ENCODE assay signal across 18 cellular contexts in the genomic region with DNA sequence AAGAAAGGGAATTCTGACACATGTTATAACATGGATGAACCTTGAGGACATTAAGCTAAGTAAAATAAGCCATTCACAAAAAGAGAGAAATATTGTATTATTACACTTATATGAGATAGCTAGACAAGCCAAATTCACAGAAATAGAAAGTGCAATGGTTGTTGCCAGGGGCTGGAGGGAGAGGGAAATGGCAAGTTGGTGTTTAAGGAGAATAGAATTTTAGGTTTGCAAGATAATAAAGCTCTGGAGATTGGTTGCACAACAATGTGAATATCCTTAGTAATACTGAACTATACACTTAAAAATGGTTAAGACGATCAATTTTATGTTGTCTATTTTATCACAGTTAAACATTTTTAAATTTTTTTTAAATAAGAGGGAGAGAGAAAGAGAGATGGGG. TPM values are rescaled to one million over a fixed set of nuclear protein-coding genes. Genes with fewer than 3 reads are reported as not detected.
DNase-seq lines count a peak whose midpoint lies in the region; TF ChIP-seq lines count a peak whose summit lies in the region.
"Had no signal": no experiment of that assay in that cellular context is flagged by ENCODE, and none has a peak within 500 bp of the region (broad histone marks: within the 10 kb centered on the region; RNA-seq: fewer than 3 reads in every experiment).

No MANE protein-coding gene starts in this region.

- TF ChIP-seq POLR2A in erythroblast (IDR thresholded peaks at IDR 0.05; ENCODE audit: low read length) = no peak

- no peaks in the 10 kb centered on the region for H3K27me3 ChIP-seq in left ventricle myocardium inferior (ENCODE audit: low read depth)
- H3K27me3 ChIP-seq in right atrium auricular region = no peaks in the 10 kb centered on the region
- H3K27me3 ChIP-seq in osteoblast (ENCODE audit: insufficient read depth, low read length) = no peaks in the 10 kb centered on the region
- H3K27me3 ChIP-seq: MG63 had no signal

- no peak overlapping the region for H2AFZ ChIP-seq in osteoblast (ENCODE audit: low read length)

- no peak overlapping the region for H3K4me3 ChIP-seq in left ventricle myocardium inferior
- no peak overlapping the region for H3K4me3 ChIP-seq in right atrium auricular region
- no peak overlapping the region for H3K4me3 ChIP-seq in osteoblast (ENCODE audit: insufficient read depth, low read length)
- H3K4me3 ChIP-seq: GM12878, MG63 had no signal

- H3K79me2 ChIP-seq in osteoblast (ENCODE audit: insufficient read depth, low read length) = no peaks in the 10 kb centered on the region

- H3K36me3 ChIP-seq in left ventricle myocardium inferior (no peaks in the 10 kb centered on the region), right atrium auricular region (no peaks in the 10 kb centered on the region), osteoblast (ENCODE audit: insufficient read depth, low read length) (no peaks in the 10 kb centered on the region)
- H3K36me3 ChIP-seq: MG63 had no signal

- no peaks in the 10 kb centered on the region for H4K20me1 ChIP-seq in osteoblast (ENCODE audit: insufficient read depth, low read length)

- H3K4me1 ChIP-seq in left ventricle myocardium inferior = peaks cover 17% of the 10 kb centered on the region
- peaks cover 0 to 5% of the 10 kb centered on the region in 2 donors for H3K4me1 ChIP-seq in right atrium auricular region
- peaks cover 44% of the 10 kb centered on the region for H3K4me1 ChIP-seq in osteoblast (ENCODE audit: insufficient read depth, low read length)

- TF ChIP-seq CTCF in left ventricle myocardium inferior (IDR thresholded peaks at IDR 0.05; ENCODE audit: borderline replicate concordance) = no peak
- no peak for TF ChIP-seq CTCF in right atrium auricular region (IDR thresholded peaks at IDR 0.05)
- no peak for TF ChIP-seq CTCF in osteoblast (IDR thresholded peaks at IDR 0.05; ENCODE audit: extremely low read depth, low read depth, low read length)

- H3K4me2 ChIP-seq in osteoblast (ENCODE audit: insufficient read depth, low read length) = peak overlapping the region; percentile 53

- H3K9me3 ChIP-seq in left ventricle myocardium inferior (replicated peaks) = peaks cover 5% of the 10 kb centered on the region
- no peaks in the 10 kb centered on the region for H3K9me3 ChIP-seq in right atrium auricular region
- no peaks in the 10 kb centered on the region for H3K9me3 ChIP-seq in osteoblast (ENCODE audit: low read depth, low read length)
- H3K9me3 ChIP-seq: MG63 had no signal

- peak overlapping the region; percentile 56 for H3K27ac ChIP-seq in left ventricle myocardium inferior (replicated peaks)
- H3K27ac ChIP-seq in right atrium auricular region = no peak overlapping the region
- peak overlapping the region; percentile 16 for H3K27ac ChIP-seq in osteoblast (ENCODE audit: low read depth, low read length)
- H3K27ac ChIP-seq: C4-2B had no signal

- intact Hi-C loops in left ventricle myocardium inferior (cut with micrococcal nuclease) = no loop called here

- no peak for DNase-seq in left ventricle myocardium inferior
- no peak for DNase-seq in right atrium auricular region (ENCODE audit: low spot score)
- DNase-seq in erythroblast (lab: John Stamatoyannopoulos, UW) = peak; percentile 28 to 55
- DNase-seq in osteoblast (ENCODE audit: insufficient read length, low spot score, missing footprints) = no peak
- no peak for DNase-seq in activated CD4-positive, alpha-beta T cell treated with anti-CD3 and anti-CD28 coated beads for 48 hours
- no peak for DNase-seq in central memory CD4-positive, alpha-beta T cell
- DNase-seq in NCI-H2081 (lab: John Stamatoyannopoulos, UW) = no peak
- no peak for DNase-seq in stimulated activated CD4-positive, alpha-beta T cell treated with anti-CD3 and anti-CD28 coated beads, Interleukin-12 subunit alpha, Interleukin-12 subunit beta, amount 100 ng/mL, for 4 hours
- DNase-seq: Caco-2, HFFc6, MG63, NCI-H1092 treated with DMSO at 0.1 percent for 48 hours, NCI-H1694, NCI-H345, NCI-H526 treated with DMSO at 0.1 percent for 48 hours, RPMI8226 had no signal

RNA-seq across cellular contexts. Expression of gene ADD3, which starts 25.0 kb away (rescaled TPM):
- total RNA-seq in left ventricle myocardium inferior = 113 TPM
- 100 to 1,000 TPM; 158 to 377 TPM for total RNA-seq in right atrium auricular region
- total RNA-seq in osteoblast = 439 and 1,018 TPM in 2 replicates

RNA-seq across cellular contexts. Expression of gene XPNPEP1, which starts 59.5 kb away (rescaled TPM):
- total RNA-seq in left ventricle myocardium inferior (35.7 TPM), right atrium auricular region (10 to 100 TPM; 41.2 to 45.2 TPM), osteoblast (123 and 140 TPM in 2 replicates)

Comparison
In these comparisons a context has a peak if more than half of its experiments do, and no peak if none do; other contexts are left out.
1. H3K27ac ChIP-seq: peak in left ventricle myocardium inferior (single experiment) and osteoblast (single experiment); none in right atrium auricular region (0 of 2).
2. DNase-seq: peak in erythroblast (2 of 2); none in left ventricle myocardium inferior (single experiment), right atrium auricular region (single experiment), osteoblast (single experiment), activated CD4-positive, alpha-beta T cell treated with anti-CD3 and anti-CD28 coated beads for 48 hours (single experiment), central memory CD4-positive, alpha-beta T cell (single experiment), NCI-H2081 (0 of 2) and stimulated activated CD4-positive, alpha-beta T cell treated with anti-CD3 and anti-CD28 coated beads, Interleukin-12 subunit alpha, Interleukin-12 subunit beta, amount 100 ng/mL, for 4 hours (single experiment).